Comparison of ENCODE assay signal across 27 cellular contexts in genomic region chr16:1887711-1888354, GRCh38. TPM values are rescaled to one million over a fixed set of nuclear protein-coding genes. Genes with fewer than 3 reads are reported as not detected.
"Had no signal": no experiment of that assay in that cellular context is flagged by ENCODE, and none has a peak within 500 bp of the region (broad histone marks: within the 10 kb centered on the region; RNA-seq: fewer than 3 reads in every experiment).

No MANE protein-coding gene starts in this region.

- H3K4me3 ChIP-seq: colonic mucosa, dorsolateral prefrontal cortex, gastrocnemius medialis had no signal

- DNase-seq: activated CD8-positive, alpha-beta memory T cell treated with anti-CD3 and anti-CD28 coated beads for 24 hours; activated CD8-positive, alpha-beta memory T cell treated with anti-CD3 and anti-CD28 coated beads, Interleukin-2, amount 50 U/mL, for 4 hours; activated naive CD4-positive, alpha-beta T cell treated with Interleukin-2 at 50 U/mL for 16 hours; activated naive CD8-positive, alpha-beta T cell treated with anti-CD3 and anti-CD28 coated beads for 36 hours; activated T-cell treated with anti-CD3 and anti-CD28 coated beads, Interleukin-2, amount 50 U/mL, for 24 hours; colonic mucosa; dorsolateral prefrontal cortex; effector memory CD8-positive, alpha-beta T cell; gastrocnemius medialis; hippocampal formation; left ventricle myocardium superior; naive B cell; stimulated activated CD4-positive, alpha-beta T cell treated with anti-CD3 and anti-CD28 coated beads, Interleukin-4, amount 100 ng/mL, for 24 hours; stimulated activated naive CD4-positive, alpha-beta T cell treated with Interleukin-2 at 50 U/mL for 16 hours; T1000 had no signal

- H3K27me3 ChIP-seq: colonic mucosa had no signal

- H3K4me1 ChIP-seq: colonic mucosa, gastrocnemius medialis had no signal

- H3K9me3 Mint-ChIP-seq: activated naive CD8-positive, alpha-beta T cell treated with anti-CD3 and anti-CD28 coated beads for 36 hours; activated T-cell treated with anti-CD3 and anti-CD28 coated beads, Interleukin-2, amount 50 U/mL, for 24 hours; activated T-helper 17 cell treated with anti-CD3 and anti-CD28 coated beads, Interleukin-2, amount 50 U/mL, for 72 hours; central memory CD8-positive, alpha-beta T cell; effector memory CD8-positive, alpha-beta T cell; memory B cell; naive B cell; neural crest cell; T-helper 1 cell treated with Interleukin-12 subunit alpha and Interleukin-12 subunit beta and Interleukin-4 antibody, amounts not matched to agents 30 μg/mL and 1 μg/mL, for 36 hours; WTC11 had no signal

- H3K27ac Mint-ChIP-seq: activated naive CD8-positive, alpha-beta T cell treated with anti-CD3 and anti-CD28 coated beads for 36 hours; activated T-cell treated with anti-CD3 and anti-CD28 coated beads, Interleukin-2, amount 50 U/mL, for 24 hours; activated T-helper 17 cell treated with anti-CD3 and anti-CD28 coated beads, Interleukin-2, amount 50 U/mL, for 72 hours; effector memory CD8-positive, alpha-beta T cell; memory B cell; naive B cell; T-helper 1 cell treated with Interleukin-12 subunit alpha and Interleukin-12 subunit beta and Interleukin-4 antibody, amounts not matched to agents 30 μg/mL and 1 μg/mL, for 36 hours; WTC11 had no signal

- H3K4me3 Mint-ChIP-seq: activated naive CD8-positive, alpha-beta T cell treated with anti-CD3 and anti-CD28 coated beads for 36 hours; activated T-cell treated with anti-CD3 and anti-CD28 coated beads, Interleukin-2, amount 50 U/mL, for 24 hours; activated T-helper 17 cell treated with anti-CD3 and anti-CD28 coated beads, Interleukin-2, amount 50 U/mL, for 72 hours; central memory CD8-positive, alpha-beta T cell; effector memory CD8-positive, alpha-beta T cell; memory B cell; naive B cell; neural crest cell; T-helper 1 cell treated with Interleukin-12 subunit alpha and Interleukin-12 subunit beta and Interleukin-4 antibody, amounts not matched to agents 30 μg/mL and 1 μg/mL, for 36 hours; WTC11 had no signal

- H3K36me3 ChIP-seq: colonic mucosa, gastrocnemius medialis had no signal

- H3K4me1 Mint-ChIP-seq: activated naive CD8-positive, alpha-beta T cell treated with anti-CD3 and anti-CD28 coated beads for 36 hours; activated T-helper 17 cell treated with anti-CD3 and anti-CD28 coated beads, Interleukin-2, amount 50 U/mL, for 72 hours; central memory CD8-positive, alpha-beta T cell; memory B cell; naive B cell; neural crest cell had no signal

- H3K27ac ChIP-seq: colonic mucosa, dorsolateral prefrontal cortex, gastrocnemius medialis had no signal

- H3K36me3 Mint-ChIP-seq: activated naive CD8-positive, alpha-beta T cell treated with anti-CD3 and anti-CD28 coated beads for 36 hours; memory B cell; naive B cell; WTC11 had no signal

RNA-seq across cellular contexts. Expression of gene MEIOB, which starts 15.9 kb away (rescaled TPM):
- total RNA-seq: endothelial cell of umbilical vein, esophagus mucosa, gastrocnemius medialis, left ventricle myocardium superior, neural crest cell, ureter had no signal

RNA-seq across cellular contexts. Expression of gene HS3ST6, which starts 30.4 kb away (rescaled TPM):
- total RNA-seq: activated naive CD8-positive, alpha-beta T cell treated with anti-CD3 and anti-CD28 coated beads for 36 hours; activated T-helper 17 cell treated with anti-CD3 and anti-CD28 coated beads, Interleukin-2, amount 50 U/mL, for 72 hours; astrocyte; dorsolateral prefrontal cortex; endothelial cell of umbilical vein; gastrocnemius medialis; left ventricle myocardium superior; mucosa of gallbladder; neural crest cell; omental fat pad had no signal
- polyA plus RNA-seq: endothelial cell of umbilical vein had no signal
